ENCODE assay signal across 10 cellular contexts in the genomic region with DNA sequence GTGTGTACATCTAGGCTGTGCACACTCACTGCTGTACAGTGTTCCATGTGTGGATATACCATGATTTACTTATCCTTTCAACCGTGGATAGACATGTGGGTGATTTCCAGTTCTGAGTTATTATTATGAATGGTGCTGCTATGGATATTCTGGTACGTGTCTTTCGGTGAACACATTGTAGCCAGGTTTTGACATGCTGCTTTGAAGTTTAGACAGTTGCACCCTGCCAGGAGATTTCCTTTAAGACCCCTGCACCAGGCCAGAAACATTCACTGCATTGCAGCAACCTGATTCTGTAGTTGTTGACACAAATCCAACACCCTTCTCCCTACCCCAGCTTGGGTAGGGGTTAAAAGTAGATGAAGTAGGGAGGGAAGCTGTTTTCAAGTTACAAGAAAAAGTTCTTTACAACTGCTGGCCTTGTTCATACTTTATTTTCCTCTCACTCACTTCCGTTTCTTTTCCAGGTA. TPM values are rescaled to one million over a fixed set of nuclear protein-coding genes. Genes with fewer than 3 reads are reported as not detected.
DNase-seq lines count a peak whose midpoint lies in the region; ATAC-seq and TF ChIP-seq lines count a peak whose summit lies in the region.
"Had no signal": no experiment of that assay in that cellular context is flagged by ENCODE, and none has a peak within 500 bp of the region (broad histone marks: within the 10 kb centered on the region; RNA-seq: fewer than 3 reads in every experiment).

No MANE protein-coding gene starts in this region.

- peaks cover 31% of the 10 kb centered on the region for H3K4me1 ChIP-seq in osteoblast (ENCODE audit: insufficient read depth, low read length)
- no peaks in the 10 kb centered on the region for H3K4me1 ChIP-seq in HAP-1

- no peaks in the 10 kb centered on the region for H3K27me3 ChIP-seq in osteoblast (ENCODE audit: insufficient read depth, low read length)
- H3K27me3 ChIP-seq in HAP-1 (ENCODE audit: low read depth): no peaks in the 10 kb centered on the region
- H3K27me3 ChIP-seq: cardiac muscle cell had no signal

- peak in 1 of 2 donors; percentile 39 for DNase-seq in activated naive CD4-positive, alpha-beta T cell treated with anti-CD3 and anti-CD28 coated beads, Interleukin-2, amount 50 U/mL, for 72 hours (ENCODE audit: low spot score in 2 of 2)
- DNase-seq in osteoblast (ENCODE audit: insufficient read length, low spot score, missing footprints) (no peak), HAP-1 (ENCODE audit: low spot score in 2 of 2) (no peak), NCI-H2171 treated with DMSO at 0.1 percent for 48 hours (lab: John Stamatoyannopoulos, UW) (no peak), dermis blood vessel endothelial cell (no peak), GM19238 (ENCODE audit: insufficient read length, low spot score) (no peak)

- no peaks in the 10 kb centered on the region for H4K20me1 ChIP-seq in osteoblast (ENCODE audit: insufficient read depth, low read length)

- peak overlapping the region; percentile 76 for H3K4me2 ChIP-seq in osteoblast (ENCODE audit: insufficient read depth, low read length)

- no peak overlapping the region for H2AFZ ChIP-seq in osteoblast (ENCODE audit: low read length)

- H3K27ac Mint-ChIP-seq in activated naive CD4-positive, alpha-beta T cell treated with anti-CD3 and anti-CD28 coated beads, Interleukin-2, amount 50 U/mL, for 72 hours: peak overlapping the region; percentile 84 to 92

- H3K36me3 ChIP-seq in osteoblast (ENCODE audit: insufficient read depth, low read length): no peaks in the 10 kb centered on the region
- H3K36me3 ChIP-seq in HAP-1 (replicated peaks): no peaks in the 10 kb centered on the region
- H3K36me3 ChIP-seq: cardiac muscle cell had no signal

- no peak overlapping the region for H3K4me3 ChIP-seq in osteoblast (ENCODE audit: insufficient read depth, low read length)
- no peak overlapping the region for H3K4me3 ChIP-seq in HAP-1
- H3K4me3 ChIP-seq: cardiac muscle cell had no signal

- H3K36me3 Mint-ChIP-seq in activated naive CD4-positive, alpha-beta T cell treated with anti-CD3 and anti-CD28 coated beads, Interleukin-2, amount 50 U/mL, for 72 hours: peaks cover 0 to 24% of the 10 kb centered on the region in 2 donors

- ATAC-seq in GM19035 (IDR thresholded peaks at IDR 0.05; ENCODE audit: unreplicated experiment): peak; percentile 17
- peak; percentile 30 for ATAC-seq in HG02870 (IDR thresholded peaks at IDR 0.05; ENCODE audit: unreplicated experiment)
- ATAC-seq in activated naive CD4-positive, alpha-beta T cell treated with anti-CD3 and anti-CD28 coated beads, Interleukin-2, amount 50 U/mL, for 72 hours: peak; percentile 59 to 65

- peaks cover 0 to 21% of the 10 kb centered on the region in 2 donors for H3K9me3 Mint-ChIP-seq in activated naive CD4-positive, alpha-beta T cell treated with anti-CD3 and anti-CD28 coated beads, Interleukin-2, amount 50 U/mL, for 72 hours

- TF ChIP-seq CTCF in osteoblast (IDR thresholded peaks at IDR 0.05; ENCODE audit: extremely low read depth, low read depth, low read length): no peak

- H3K27ac ChIP-seq in osteoblast (ENCODE audit: low read depth, low read length): no peak overlapping the region
- H3K27ac ChIP-seq: cardiac muscle cell had no signal

- H3K9me3 ChIP-seq in osteoblast (ENCODE audit: low read depth, low read length) (no peaks in the 10 kb centered on the region), HAP-1 (no peaks in the 10 kb centered on the region)

- in situ Hi-C loops in HAP-1 (cut with MboI; ENCODE audit: low sequenced_read_pairs): no loop called here

- no peaks in the 10 kb centered on the region for H3K79me2 ChIP-seq in osteoblast (ENCODE audit: insufficient read depth, low read length)

RNA-seq across cellular contexts. Expression of a gene that starts 11.8 kb away (rescaled TPM):
- 100 to 1,000 TPM; 132 to 156 TPM for total RNA-seq in activated naive CD4-positive, alpha-beta T cell treated with anti-CD3 and anti-CD28 coated beads, Interleukin-2, amount 50 U/mL, for 72 hours
- total RNA-seq in osteoblast (73.8 and 83.4 TPM in 2 replicates), dermis blood vessel endothelial cell (111 and 137 TPM in 2 replicates)

RNA-seq across cellular contexts. Expression of a gene that starts 51.0 kb away (rescaled TPM):
- total RNA-seq in activated naive CD4-positive, alpha-beta T cell treated with anti-CD3 and anti-CD28 coated beads, Interleukin-2, amount 50 U/mL, for 72 hours: 1 to 10 TPM in 1 of 2 donors, under 1 TPM in 1; 0.39 to 1.2 TPM
- 0.29 and 0.36 TPM in 2 replicates for total RNA-seq in osteoblast
- 0.14 and 0.17 TPM in 2 replicates for total RNA-seq in dermis blood vessel endothelial cell
- total RNA-seq: cardiac muscle cell, myocyte had no signal
